15 cellular contexts compared by ENCODE assay signal in the genomic region with DNA sequence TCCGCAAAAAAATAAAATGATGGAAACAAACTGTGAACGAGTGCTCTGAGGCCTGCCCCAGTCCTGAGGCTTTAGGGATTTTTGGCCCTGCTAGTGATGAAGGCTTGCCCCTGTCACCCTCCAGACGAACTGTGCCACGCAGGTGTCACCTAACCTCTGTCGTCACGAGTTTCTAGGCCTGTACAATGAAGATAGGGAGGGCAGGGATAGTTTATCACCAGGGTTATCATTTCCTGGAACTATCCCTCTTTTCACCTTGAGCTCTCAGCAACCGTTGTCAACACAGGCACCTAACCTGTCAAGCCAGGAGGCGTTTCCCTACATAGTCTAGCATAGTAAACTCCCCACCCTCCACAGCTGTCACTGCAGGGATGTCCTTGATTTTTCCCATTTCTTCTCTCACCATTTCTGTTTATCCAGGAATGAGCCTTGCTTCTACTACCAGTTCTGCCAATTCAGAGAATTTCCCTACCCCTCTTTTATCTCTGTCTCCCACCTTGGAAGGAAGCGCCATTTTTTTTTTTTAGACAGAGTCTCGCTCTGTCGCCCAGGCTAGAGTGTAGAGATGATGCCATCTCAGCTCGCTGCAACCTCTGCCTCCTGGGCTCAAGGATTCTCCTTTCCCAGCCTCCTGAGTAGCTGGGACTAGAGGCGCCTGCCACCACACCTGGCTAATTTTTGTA. TPM values are rescaled to one million over a fixed set of nuclear protein-coding genes. Genes with fewer than 3 reads are reported as not detected.
DNase-seq lines count a peak whose midpoint lies in the region; ATAC-seq, FAIRE-seq and TF ChIP-seq lines count a peak whose summit lies in the region.
"Had no signal": no experiment of that assay in that cellular context is flagged by ENCODE, and none has a peak within 500 bp of the region (broad histone marks: within the 10 kb centered on the region; RNA-seq: fewer than 3 reads in every experiment).

No MANE protein-coding gene starts in this region.

- peaks cover 9 to 28% of the 10 kb centered on the region in 2 experiments for H3K27me3 ChIP-seq in HepG2 (ENCODE audit: control insufficient read depth in 1 of 2, insufficient read depth in 2 of 2, low read length in 2 of 2)
- H3K27me3 ChIP-seq in parathyroid adenoma (ENCODE audit: control insufficient read depth, insufficient read depth, low read length): no peaks in the 10 kb centered on the region
- H3K27me3 ChIP-seq in GM23248 (replicated peaks; ENCODE audit: insufficient read depth): peaks cover 39% of the 10 kb centered on the region

- TF ChIP-seq EP300 in HepG2 (IDR thresholded peaks at IDR 0.05; ENCODE audit: low read depth in 2 of 2, low read length in 2 of 2) (no peak), HepG2 (CRISPR knock-in tag; IDR thresholded peaks at IDR 0.05; ENCODE audit: borderline replicate concordance) (no peak)

- ATAC-seq in HepG2: no peak

- no peaks in the 10 kb centered on the region for H3F3A ChIP-seq in GM23248 (ENCODE audit: insufficient read depth)

- H3K4me3 Mint-ChIP-seq in activated T-helper 1 cell treated with anti-CD3 and anti-CD28 coated beads, Interleukin-12 subunit alpha, Interleukin-12 subunit beta, Interleukin-2, Interleukin-4 antibody, amounts not matched to agents 30 ng/mL and 10 ng/mL and 1 ng/mL, durations not matched to agents 14 hours and 24 hours and 36 hours: peak overlapping the region; percentile 15

- intact Hi-C loops in activated T-helper 1 cell treated with anti-CD3 and anti-CD28 coated beads, Interleukin-12 subunit alpha, Interleukin-12 subunit beta, Interleukin-2, Interleukin-4 antibody, amounts not matched to agents 30 ng/mL and 10 ng/mL and 1 ng/mL, durations not matched to agents 14 hours and 24 hours and 36 hours (cut with micrococcal nuclease): loop anchor here (1.0 to 10.0 kb wide), 6 partner anchors 9 to 387 kb away; a partner anchor contains a TSS
- intact Hi-C loops in HepG2 (cut with micrococcal nuclease; ENCODE audit: unreplicated experiment): loop anchor here (5.0 kb wide), 1 partner anchor 179 kb away; no protein-coding TSS in a partner anchor

- H3K4me1 ChIP-seq in HepG2 (ENCODE audit: insufficient read depth, low read length) (peaks cover 32% of the 10 kb centered on the region), parathyroid adenoma (peaks cover 13% of the 10 kb centered on the region), GM23248 (ENCODE audit: insufficient read depth) (no peaks in the 10 kb centered on the region)

- no peak for TF ChIP-seq RAD21 in HepG2 (CRISPR knock-in tag; IDR thresholded peaks at IDR 0.05)

- no peak overlapping the region for H3K9ac ChIP-seq in HepG2 (ENCODE audit: insufficient read depth, low read depth, low read length)
- no peak overlapping the region for H3K9ac ChIP-seq in parathyroid adenoma
- no peak overlapping the region for H3K9ac ChIP-seq in GM23248

- H3K4me3 ChIP-seq in HepG2 (replicated peaks in 1 of 3; ENCODE audit: insufficient read depth in 1 of 3, low read depth in 2 of 3, low read length in 3 of 3) (no peak overlapping the region), parathyroid adenoma (ENCODE audit: low read depth, low read length) (no peak overlapping the region), GM23248 (no peak overlapping the region)

- H3K27ac Mint-ChIP-seq in activated T-helper 1 cell treated with anti-CD3 and anti-CD28 coated beads, Interleukin-12 subunit alpha, Interleukin-12 subunit beta, Interleukin-2, Interleukin-4 antibody, amounts not matched to agents 30 ng/mL and 10 ng/mL and 1 ng/mL, durations not matched to agents 14 hours and 24 hours and 36 hours: no peak overlapping the region
- H3K27ac Mint-ChIP-seq: dendritic cell treated with granulocyte-macrophage colony-stimulating factor and Interleukin-4, amounts not matched to agents 40 ng/mL and 50 ng/mL, for 4 days had no signal

- no peak for TF ChIP-seq POLR2A in HepG2 (IDR thresholded peaks at IDR 0.05; ENCODE audit: insufficient read depth in 1 of 2, low read depth in 2 of 2, low read length in 2 of 2)

- BruUV-seq in HepG2 (replicated peaks; lab: Mats Ljungman, UMichigan): no TSS peak

- no peak overlapping the region for H3K4me2 ChIP-seq in HepG2 (ENCODE audit: low read depth, low read length)
- H3K4me2 ChIP-seq in parathyroid adenoma (ENCODE audit: low read length): no peak overlapping the region
- H3K4me2 ChIP-seq in GM23248 (ENCODE audit: unreplicated experiment): no peak overlapping the region

- H3K36me3 ChIP-seq in HepG2 (replicated peaks in 1 of 2; ENCODE audit: control insufficient read depth in 1 of 2, insufficient read depth in 2 of 2, low read length in 2 of 2) (no peaks in the 10 kb centered on the region), parathyroid adenoma (ENCODE audit: control insufficient read depth, insufficient read depth, low read length) (no peaks in the 10 kb centered on the region), GM23248 (ENCODE audit: low read depth) (no peaks in the 10 kb centered on the region)
- H3K36me3 ChIP-seq: upper lobe of left lung had no signal

- H3K9me3 ChIP-seq in HepG2 (ENCODE audit: low read length): no peaks in the 10 kb centered on the region
- no peaks in the 10 kb centered on the region for H3K9me3 ChIP-seq in parathyroid adenoma (ENCODE audit: control insufficient read depth, low read length)
- no peaks in the 10 kb centered on the region for H3K9me3 ChIP-seq in GM23248 (ENCODE audit: low read depth)
- H3K9me3 ChIP-seq: A549, upper lobe of left lung had no signal

- in situ Hi-C loops in HepG2 (cut with HindIII; ENCODE audit: extremely low pct_ligation_motif_present, low pct_unique_long_range_greater_than_20kb): loop anchor here (5.0 to 25.0 kb wide), 2 partner anchors 159 to 389 kb away; no protein-coding TSS in a partner anchor
- in situ Hi-C loops in GM23248 (cut with MboI): no loop called here

- no peak overlapping the region for H2AFZ ChIP-seq in HepG2 (ENCODE audit: low read length)
- peak overlapping the region; percentile 80 for H2AFZ ChIP-seq in parathyroid adenoma
- H2AFZ ChIP-seq in GM23248: no peak overlapping the region

- DNase-seq in DMS53 (lab: John Stamatoyannopoulos, UW) (peak; percentile 60), DMS53 treated with DMSO at 0.1 percent for 48 hours (lab: John Stamatoyannopoulos, UW; ENCODE audit: unreplicated experiment) (no peak), HepG2 (ENCODE audit: low spot score) (no peak), NCI-H82 (lab: John Stamatoyannopoulos, UW) (no peak), GM23248 (no peak)
- DNase-seq in activated T-helper 1 cell treated with anti-CD3 and anti-CD28 coated beads, Interleukin-12 subunit alpha, Interleukin-12 subunit beta, Interleukin-2, Interleukin-4 antibody, amounts not matched to agents 30 ng/mL and 10 ng/mL and 1 ng/mL, durations not matched to agents 14 hours and 24 hours and 36 hours (ENCODE audit: low spot score): no peak
- DNase-seq in activated effector memory CD4-positive, alpha-beta T cell treated with Interleukin-2 at 50 U/mL for 16 hours: no peak
- DNase-seq: activated gamma-delta T cell treated with Interleukin-2 at 50 U/mL for 16 hours, IMR-90, NCI-H187, SHP77 treated with DMSO at 0.1 percent for 48 hours had no signal

- H3K9me3 Mint-ChIP-seq in activated T-helper 1 cell treated with anti-CD3 and anti-CD28 coated beads, Interleukin-12 subunit alpha, Interleukin-12 subunit beta, Interleukin-2, Interleukin-4 antibody, amounts not matched to agents 30 ng/mL and 10 ng/mL and 1 ng/mL, durations not matched to agents 14 hours and 24 hours and 36 hours: no peaks in the 10 kb centered on the region
- H3K9me3 Mint-ChIP-seq: dendritic cell treated with granulocyte-macrophage colony-stimulating factor and Interleukin-4, amounts not matched to agents 40 ng/mL and 50 ng/mL, for 4 days had no signal

- peaks cover 7% of the 10 kb centered on the region for H3K4me1 Mint-ChIP-seq in activated T-helper 1 cell treated with anti-CD3 and anti-CD28 coated beads, Interleukin-12 subunit alpha, Interleukin-12 subunit beta, Interleukin-2, Interleukin-4 antibody, amounts not matched to agents 30 ng/mL and 10 ng/mL and 1 ng/mL, durations not matched to agents 14 hours and 24 hours and 36 hours (ENCODE audit: low read depth)

- H3K27me3 Mint-ChIP-seq in activated T-helper 1 cell treated with anti-CD3 and anti-CD28 coated beads, Interleukin-12 subunit alpha, Interleukin-12 subunit beta, Interleukin-2, Interleukin-4 antibody, amounts not matched to agents 30 ng/mL and 10 ng/mL and 1 ng/mL, durations not matched to agents 14 hours and 24 hours and 36 hours (ENCODE audit: insufficient read depth): peaks cover 42% of the 10 kb centered on the region

- TF ChIP-seq CTCF in HepG2 (CRISPR knock-in tag; IDR thresholded peaks at IDR 0.05): no peak
- no peak for TF ChIP-seq CTCF in parathyroid adenoma (IDR thresholded peaks at IDR 0.05)

- H4K20me1 ChIP-seq in HepG2 (ENCODE audit: insufficient read depth, low read length) (no peaks in the 10 kb centered on the region), GM23248 (ENCODE audit: insufficient read depth) (no peaks in the 10 kb centered on the region)

- peaks cover 3% of the 10 kb centered on the region for H3K36me3 Mint-ChIP-seq in activated T-helper 1 cell treated with anti-CD3 and anti-CD28 coated beads, Interleukin-12 subunit alpha, Interleukin-12 subunit beta, Interleukin-2, Interleukin-4 antibody, amounts not matched to agents 30 ng/mL and 10 ng/mL and 1 ng/mL, durations not matched to agents 14 hours and 24 hours and 36 hours (ENCODE audit: low read depth)

- CTCF ChIA-PET in HepG2 (lab: Yijun Ruan, JAX; ENCODE audit: low intra/inter-chr PET ratio, low total read pairs): interaction anchor here (0.7 to 3.2 kb wide), 3 partner anchors 161 to 180 kb away, joined by 3 to 28 read pairs (median 4); no protein-coding TSS in a partner anchor

- H3K9me2 ChIP-seq in GM23248 (ENCODE audit: insufficient read depth): no peaks in the 10 kb centered on the region

- WGBS in HepG2 (ENCODE audit: low lambda C conversion rate): 49% methylated on average over 13 of the region's 13 CpGs
- WGBS in GM23248 (ENCODE audit: low coverage in 1 of 2, low lambda C conversion rate in 2 of 2, missing lambda C conversion rate in 2 of 2), 2 experiments: 58 to 61% methylated on average over 13 of the region's 13 CpGs

- H3K27ac ChIP-seq in HepG2 (ENCODE audit: extremely low read length, insufficient read depth, low read length): no peak overlapping the region
- H3K27ac ChIP-seq in parathyroid adenoma: peak overlapping the region; percentile 65
- no peak overlapping the region for H3K27ac ChIP-seq in GM23248
- H3K27ac ChIP-seq: upper lobe of left lung had no signal

- POLR2A ChIA-PET in HepG2 (lab: Yijun Ruan, JAX): no interaction called here

- FAIRE-seq in HepG2 (lab: Jason Lieb, UNC): no peak
- FAIRE-seq: A549 had no signal

- H3K79me2 ChIP-seq in HepG2 (ENCODE audit: insufficient read depth, low read length): no peaks in the 10 kb centered on the region
- no peaks in the 10 kb centered on the region for H3K79me2 ChIP-seq in parathyroid adenoma
- H3K79me2 ChIP-seq in GM23248 (ENCODE audit: insufficient read depth): no peaks in the 10 kb centered on the region

RNA-seq across cellular contexts. Expression of a gene that starts 2.2 kb away (rescaled TPM):
- 0.17 and 0.21 TPM in 2 replicates for total RNA-seq in activated T-helper 1 cell treated with anti-CD3 and anti-CD28 coated beads, Interleukin-12 subunit alpha, Interleukin-12 subunit beta, Interleukin-2, Interleukin-4 antibody, amounts not matched to agents 30 ng/mL and 10 ng/mL and 1 ng/mL, durations not matched to agents 14 hours and 24 hours and 36 hours
- 0.18 TPM in 1 of 2 replicates, not detected in the other for total RNA-seq in HepG2 (2016; rRNA removed; fragmentation: Illumina TruSeq; extraction: Trizol)
- total RNA-seq in HepG2 (2016; cell fraction: cytosol; rRNA removed; fragmentation: Illumina TruSeq; extraction: Trizol; ENCODE audit: low read depth): not detected in 2 replicates
- 0.09 TPM in 1 of 2 replicates, not detected in the other for total RNA-seq in HepG2 (2016; cell fraction: insoluble cytoplasmic fraction; rRNA removed; fragmentation: Illumina TruSeq; extraction: Trizol)
- not detected in 2 replicates for total RNA-seq in HepG2 (2016; cell fraction: membrane; rRNA removed; fragmentation: Illumina TruSeq; extraction: Trizol)
- not detected in 2 replicates for total RNA-seq in HepG2 (2016; cell fraction: nucleus; rRNA removed; fragmentation: Illumina TruSeq; extraction: Trizol)
- polyA plus RNA-seq in HepG2 (2011; rRNA removed): 0.40 and 0.99 TPM in 2 replicates
- 0.25 and 0.38 TPM in 2 replicates for polyA plus RNA-seq in HepG2 (2011; cell fraction: cytosol; rRNA removed)
- polyA plus RNA-seq in HepG2 (2011; cell fraction: nucleus; rRNA removed): 2.2 and 3.0 TPM in 2 replicates
- 0.27 and 0.87 TPM in 2 replicates for polyA plus RNA-seq in HepG2 (2012)
- 0.05 and 0.07 TPM in 2 replicates for polyA plus RNA-seq in HepG2 (2016; cell fraction: cytosol; fragmentation: Illumina TruSeq; extraction: Trizol; ENCODE audit: low read depth)
- polyA plus RNA-seq in HepG2 (2016; cell fraction: insoluble cytoplasmic fraction; fragmentation: Illumina TruSeq; extraction: Trizol; ENCODE audit: low read depth): not detected in 2 replicates
- 0.08 TPM in 1 of 2 replicates, not detected in the other for polyA plus RNA-seq in HepG2 (2016; cell fraction: membrane; fragmentation: Illumina TruSeq; extraction: Trizol; ENCODE audit: low read depth)
- 0.77 and 1.1 TPM in 2 replicates for polyA plus RNA-seq in HepG2 (2016; cell fraction: nucleus; fragmentation: Illumina TruSeq; extraction: Trizol; ENCODE audit: insufficient read depth, low read depth)
- polyA minus RNA-seq in HepG2 (2011; rRNA and poly(A)+ RNA removed; ENCODE audit: low replicate concordance): 0.09 and 0.28 TPM in 2 replicates
- polyA minus RNA-seq in HepG2 (2011; cell fraction: cytosol; rRNA and poly(A)+ RNA removed): not detected in 2 replicates
- polyA minus RNA-seq in HepG2 (2011; cell fraction: nucleus; rRNA and poly(A)+ RNA removed): 0.26 and 0.75 TPM in 2 replicates
- total RNA-seq in GM23248 (2014; rRNA removed; shearing (Covaris generic)): not detected in 2 replicates
- polyA plus RNA-seq in GM23248 (2016; fragmentation: Nextera tagmentation; extraction: Ambion mirVana): 0.14 TPM in 1 of 2 replicates, not detected in the other
- total RNA-seq: IMR-90 had no signal

RNA-seq across cellular contexts. Expression of a gene that starts 8.4 kb away (rescaled TPM):
- 4.1 and 5.5 TPM in 2 replicates for total RNA-seq in activated T-helper 1 cell treated with anti-CD3 and anti-CD28 coated beads, Interleukin-12 subunit alpha, Interleukin-12 subunit beta, Interleukin-2, Interleukin-4 antibody, amounts not matched to agents 30 ng/mL and 10 ng/mL and 1 ng/mL, durations not matched to agents 14 hours and 24 hours and 36 hours
- 2.8 and 3.3 TPM in 2 replicates for total RNA-seq in HepG2 (2016; rRNA removed; fragmentation: Illumina TruSeq; extraction: Trizol)
- 1.7 and 2.1 TPM in 2 replicates for total RNA-seq in HepG2 (2016; cell fraction: cytosol; rRNA removed; fragmentation: Illumina TruSeq; extraction: Trizol; ENCODE audit: low read depth)
- total RNA-seq in HepG2 (2016; cell fraction: insoluble cytoplasmic fraction; rRNA removed; fragmentation: Illumina TruSeq; extraction: Trizol): 2.5 and 3.0 TPM in 2 replicates
- total RNA-seq in HepG2 (2016; cell fraction: membrane; rRNA removed; fragmentation: Illumina TruSeq; extraction: Trizol): 1.7 and 2.0 TPM in 2 replicates
- 2.3 TPM in 2 replicates for total RNA-seq in HepG2 (2016; cell fraction: nucleus; rRNA removed; fragmentation: Illumina TruSeq; extraction: Trizol)
- polyA plus RNA-seq in HepG2 (2011; rRNA removed) (0.65 and 1.3 TPM in 2 replicates), GM23248 (2016; fragmentation: Nextera tagmentation; extraction: Ambion mirVana) (4.3 and 5.1 TPM in 2 replicates)
- 0.65 and 1.2 TPM in 2 replicates for polyA plus RNA-seq in HepG2 (2011; cell fraction: cytosol; rRNA removed)
- 2.0 and 2.5 TPM in 2 replicates for polyA plus RNA-seq in HepG2 (2011; cell fraction: nucleus; rRNA removed)
- polyA plus RNA-seq in HepG2 (2012): 0.96 and 1.6 TPM in 2 replicates
- 0.41 and 0.42 TPM in 2 replicates for polyA plus RNA-seq in HepG2 (2016; cell fraction: cytosol; fragmentation: Illumina TruSeq; extraction: Trizol; ENCODE audit: low read depth)
- 1.9 and 2.3 TPM in 2 replicates for polyA plus RNA-seq in HepG2 (2016; cell fraction: insoluble cytoplasmic fraction; fragmentation: Illumina TruSeq; extraction: Trizol; ENCODE audit: low read depth)
- polyA plus RNA-seq in HepG2 (2016; cell fraction: membrane; fragmentation: Illumina TruSeq; extraction: Trizol; ENCODE audit: low read depth): 0.65 and 0.74 TPM in 2 replicates
- 1.0 and 1.5 TPM in 2 replicates for polyA plus RNA-seq in HepG2 (2016; cell fraction: nucleus; fragmentation: Illumina TruSeq; extraction: Trizol; ENCODE audit: insufficient read depth, low read depth)
- polyA minus RNA-seq in HepG2 (2011; rRNA and poly(A)+ RNA removed; ENCODE audit: low replicate concordance): 5.4 and 9.8 TPM in 2 replicates
- 0.89 and 1.7 TPM in 2 replicates for polyA minus RNA-seq in HepG2 (2011; cell fraction: cytosol; rRNA and poly(A)+ RNA removed)
- polyA minus RNA-seq in HepG2 (2011; cell fraction: nucleus; rRNA and poly(A)+ RNA removed): 6.2 and 7.6 TPM in 2 replicates
- total RNA-seq in GM23248 (2014; rRNA removed; shearing (Covaris generic)): 6.7 and 9.9 TPM in 2 replicates

RNA-seq across cellular contexts. Expression of a gene that starts 23.0 kb away (rescaled TPM):
- 294 and 306 TPM in 2 replicates for total RNA-seq in activated T-helper 1 cell treated with anti-CD3 and anti-CD28 coated beads, Interleukin-12 subunit alpha, Interleukin-12 subunit beta, Interleukin-2, Interleukin-4 antibody, amounts not matched to agents 30 ng/mL and 10 ng/mL and 1 ng/mL, durations not matched to agents 14 hours and 24 hours and 36 hours
- 79.1 and 106 TPM in 2 replicates for total RNA-seq in HepG2 (2016; rRNA removed; fragmentation: Illumina TruSeq; extraction: Trizol)
- total RNA-seq in HepG2 (2016; cell fraction: cytosol; rRNA removed; fragmentation: Illumina TruSeq; extraction: Trizol; ENCODE audit: low read depth): 11.8 and 17.5 TPM in 2 replicates
- total RNA-seq in HepG2 (2016; cell fraction: insoluble cytoplasmic fraction; rRNA removed; fragmentation: Illumina TruSeq; extraction: Trizol): 56.7 and 113 TPM in 2 replicates
- total RNA-seq in HepG2 (2016; cell fraction: membrane; rRNA removed; fragmentation: Illumina TruSeq; extraction: Trizol): 21.7 and 29.6 TPM in 2 replicates
- 78.9 and 79.0 TPM in 2 replicates for total RNA-seq in HepG2 (2016; cell fraction: nucleus; rRNA removed; fragmentation: Illumina TruSeq; extraction: Trizol)
- polyA plus RNA-seq in HepG2 (2011; rRNA removed) (26.2 and 30.4 TPM in 2 replicates), GM23248 (2016; fragmentation: Nextera tagmentation; extraction: Ambion mirVana) (74.8 and 74.9 TPM in 2 replicates)
- polyA plus RNA-seq in HepG2 (2011; cell fraction: cytosol; rRNA removed): 9.4 and 12.5 TPM in 2 replicates
- 220 and 271 TPM in 2 replicates for polyA plus RNA-seq in HepG2 (2011; cell fraction: nucleus; rRNA removed)
- 52.9 and 58.7 TPM in 2 replicates for polyA plus RNA-seq in HepG2 (2012)
- polyA plus RNA-seq in HepG2 (2016; cell fraction: cytosol; fragmentation: Illumina TruSeq; extraction: Trizol; ENCODE audit: low read depth): 12.1 and 13.2 TPM in 2 replicates
- polyA plus RNA-seq in HepG2 (2016; cell fraction: insoluble cytoplasmic fraction; fragmentation: Illumina TruSeq; extraction: Trizol; ENCODE audit: low read depth): 72.8 and 96.9 TPM in 2 replicates
- 17.7 and 23.3 TPM in 2 replicates for polyA plus RNA-seq in HepG2 (2016; cell fraction: membrane; fragmentation: Illumina TruSeq; extraction: Trizol; ENCODE audit: low read depth)
- 226 and 281 TPM in 2 replicates for polyA plus RNA-seq in HepG2 (2016; cell fraction: nucleus; fragmentation: Illumina TruSeq; extraction: Trizol; ENCODE audit: insufficient read depth, low read depth)
- polyA minus RNA-seq in HepG2 (2011; rRNA and poly(A)+ RNA removed; ENCODE audit: low replicate concordance): 23.1 and 63.7 TPM in 2 replicates
- polyA minus RNA-seq in HepG2 (2011; cell fraction: cytosol; rRNA and poly(A)+ RNA removed): 17.7 and 23.7 TPM in 2 replicates
- 55.4 and 59.5 TPM in 2 replicates for polyA minus RNA-seq in HepG2 (2011; cell fraction: nucleus; rRNA and poly(A)+ RNA removed)
- total RNA-seq in GM23248 (2014; rRNA removed; shearing (Covaris generic)): 57.1 and 58.9 TPM in 2 replicates

RNA-seq across cellular contexts. Expression of a gene that starts 30.7 kb away (rescaled TPM):
- total RNA-seq in activated T-helper 1 cell treated with anti-CD3 and anti-CD28 coated beads, Interleukin-12 subunit alpha, Interleukin-12 subunit beta, Interleukin-2, Interleukin-4 antibody, amounts not matched to agents 30 ng/mL and 10 ng/mL and 1 ng/mL, durations not matched to agents 14 hours and 24 hours and 36 hours: 41.5 and 44.1 TPM in 2 replicates
- total RNA-seq in HepG2 (2016; rRNA removed; fragmentation: Illumina TruSeq; extraction: Trizol): 0.38 TPM in 1 of 2 replicates, not detected in the other
- total RNA-seq in HepG2 (2016; cell fraction: cytosol; rRNA removed; fragmentation: Illumina TruSeq; extraction: Trizol; ENCODE audit: low read depth): 0.61 and 0.71 TPM in 2 replicates
- total RNA-seq in HepG2 (2016; cell fraction: insoluble cytoplasmic fraction; rRNA removed; fragmentation: Illumina TruSeq; extraction: Trizol): 0.22 and 0.35 TPM in 2 replicates
- total RNA-seq in HepG2 (2016; cell fraction: membrane; rRNA removed; fragmentation: Illumina TruSeq; extraction: Trizol): 0.15 and 0.41 TPM in 2 replicates
- 0.41 and 0.65 TPM in 2 replicates for total RNA-seq in HepG2 (2016; cell fraction: nucleus; rRNA removed; fragmentation: Illumina TruSeq; extraction: Trizol)
- polyA plus RNA-seq in HepG2 (2011; rRNA removed) (0.30 and 0.34 TPM in 2 replicates), GM23248 (2016; fragmentation: Nextera tagmentation; extraction: Ambion mirVana) (68.6 and 71.3 TPM in 2 replicates)
- polyA plus RNA-seq in HepG2 (2011; cell fraction: cytosol; rRNA removed): 0.13 and 0.21 TPM in 2 replicates
- polyA plus RNA-seq in HepG2 (2011; cell fraction: nucleus; rRNA removed): 0.99 and 1.1 TPM in 2 replicates
- polyA plus RNA-seq in HepG2 (2012): 0.24 and 0.55 TPM in 2 replicates
- polyA plus RNA-seq in HepG2 (2016; cell fraction: cytosol; fragmentation: Illumina TruSeq; extraction: Trizol; ENCODE audit: low read depth): 0.20 and 0.31 TPM in 2 replicates
- 0.19 and 0.32 TPM in 2 replicates for polyA plus RNA-seq in HepG2 (2016; cell fraction: insoluble cytoplasmic fraction; fragmentation: Illumina TruSeq; extraction: Trizol; ENCODE audit: low read depth)
- polyA plus RNA-seq in HepG2 (2016; cell fraction: membrane; fragmentation: Illumina TruSeq; extraction: Trizol; ENCODE audit: low read depth): 0.09 and 0.10 TPM in 2 replicates
- 1.4 and 2.7 TPM in 2 replicates for polyA plus RNA-seq in HepG2 (2016; cell fraction: nucleus; fragmentation: Illumina TruSeq; extraction: Trizol; ENCODE audit: insufficient read depth, low read depth)
- 0.32 and 43.8 TPM in 2 replicates for polyA minus RNA-seq in HepG2 (2011; rRNA and poly(A)+ RNA removed; ENCODE audit: low replicate concordance)
- 0.53 and 0.69 TPM in 2 replicates for polyA minus RNA-seq in HepG2 (2011; cell fraction: cytosol; rRNA and poly(A)+ RNA removed)
- polyA minus RNA-seq in HepG2 (2011; cell fraction: nucleus; rRNA and poly(A)+ RNA removed): 0.62 and 0.90 TPM in 2 replicates
- 113 and 121 TPM in 2 replicates for total RNA-seq in GM23248 (2014; rRNA removed; shearing (Covaris generic))

RNA-seq across cellular contexts. Expression of a gene that starts 45.4 kb away (rescaled TPM):
- 46.0 and 47.9 TPM in 2 replicates for total RNA-seq in activated T-helper 1 cell treated with anti-CD3 and anti-CD28 coated beads, Interleukin-12 subunit alpha, Interleukin-12 subunit beta, Interleukin-2, Interleukin-4 antibody, amounts not matched to agents 30 ng/mL and 10 ng/mL and 1 ng/mL, durations not matched to agents 14 hours and 24 hours and 36 hours
- total RNA-seq in HepG2 (2016; rRNA removed; fragmentation: Illumina TruSeq; extraction: Trizol): 5.4 and 16.6 TPM in 2 replicates
- total RNA-seq in HepG2 (2016; cell fraction: cytosol; rRNA removed; fragmentation: Illumina TruSeq; extraction: Trizol; ENCODE audit: low read depth): 4.7 and 5.6 TPM in 2 replicates
- 5.6 and 18.2 TPM in 2 replicates for total RNA-seq in HepG2 (2016; cell fraction: insoluble cytoplasmic fraction; rRNA removed; fragmentation: Illumina TruSeq; extraction: Trizol)
- 7.9 and 9.1 TPM in 2 replicates for total RNA-seq in HepG2 (2016; cell fraction: membrane; rRNA removed; fragmentation: Illumina TruSeq; extraction: Trizol)
- total RNA-seq in HepG2 (2016; cell fraction: nucleus; rRNA removed; fragmentation: Illumina TruSeq; extraction: Trizol): 14.7 and 18.3 TPM in 2 replicates
- polyA plus RNA-seq in HepG2 (2011; rRNA removed): 8.7 and 13.9 TPM in 2 replicates
- polyA plus RNA-seq in HepG2 (2011; cell fraction: cytosol; rRNA removed): 6.6 and 7.9 TPM in 2 replicates
- polyA plus RNA-seq in HepG2 (2011; cell fraction: nucleus; rRNA removed): 25.6 and 27.8 TPM in 2 replicates
- 6.2 and 8.0 TPM in 2 replicates for polyA plus RNA-seq in HepG2 (2012)
- polyA plus RNA-seq in HepG2 (2016; cell fraction: cytosol; fragmentation: Illumina TruSeq; extraction: Trizol; ENCODE audit: low read depth): 1.6 and 2.0 TPM in 2 replicates
- polyA plus RNA-seq in HepG2 (2016; cell fraction: insoluble cytoplasmic fraction; fragmentation: Illumina TruSeq; extraction: Trizol; ENCODE audit: low read depth): 4.7 and 6.3 TPM in 2 replicates
- 4.0 and 4.6 TPM in 2 replicates for polyA plus RNA-seq in HepG2 (2016; cell fraction: membrane; fragmentation: Illumina TruSeq; extraction: Trizol; ENCODE audit: low read depth)
- polyA plus RNA-seq in HepG2 (2016; cell fraction: nucleus; fragmentation: Illumina TruSeq; extraction: Trizol; ENCODE audit: insufficient read depth, low read depth): 31.8 and 35.4 TPM in 2 replicates
- polyA minus RNA-seq in HepG2 (2011; rRNA and poly(A)+ RNA removed; ENCODE audit: low replicate concordance): 12.3 and 25.2 TPM in 2 replicates
- 3.1 and 5.7 TPM in 2 replicates for polyA minus RNA-seq in HepG2 (2011; cell fraction: cytosol; rRNA and poly(A)+ RNA removed)
- 4.0 and 6.5 TPM in 2 replicates for polyA minus RNA-seq in HepG2 (2011; cell fraction: nucleus; rRNA and poly(A)+ RNA removed)
- 16.8 and 21.2 TPM in 2 replicates for total RNA-seq in GM23248 (2014; rRNA removed; shearing (Covaris generic))
- 6.1 and 7.9 TPM in 2 replicates for polyA plus RNA-seq in GM23248 (2016; fragmentation: Nextera tagmentation; extraction: Ambion mirVana)
